ENCODE assay signal across 1 cellular context in genomic region chr2:64653174-64654062, GRCh38.
TF ChIP-seq lines count a peak whose summit lies in the region.

Gene SERTAD2, minus strand, starts transcription at chr2:64653913. Its CDS starts 17,042 bp downstream, at chr2:64636871.

TF ChIP-seq in GM12878, 131 proteins besides CTCF, POLR2A, EP300 and RAD21 (continued from another document and continues in another):
- TF ChIP-seq ZBTB11 (CRISPR knock-in tag; IDR thresholded peaks at IDR 0.05) (no peak), WRNIP1 (IDR thresholded peaks at IDR 0.05; ENCODE audit: borderline replicate concordance, low read depth, low read length) (no peak), CEBPZ (IDR thresholded peaks at IDR 0.05; ENCODE audit: low read depth, low read length) (no peak), ZSCAN29 (IDR thresholded peaks at IDR 0.05) (no peak), PAX5 (IDR thresholded peaks at IDR 0.05; ENCODE audit: borderline replicate concordance, low read depth, low read length) (no peak), MEF2B (IDR thresholded peaks at IDR 0.05; ENCODE audit: partially characterized antibody, poor library complexity, severe bottlenecking) (no peak), E2F4 (IDR thresholded peaks at IDR 0.05; ENCODE audit: low read depth, low read length) (no peak), PRDM15 (CRISPR knock-in tag; IDR thresholded peaks at IDR 0.05) (no peak), IRF5 (IDR thresholded peaks at IDR 0.05; ENCODE audit: borderline replicate concordance) (no peak), ZNF687 (IDR thresholded peaks at IDR 0.05) (peak; percentile 35; the same call in 1 of the 2 replicates), SIX5 (IDR thresholded peaks at IDR 0.05; ENCODE audit: low read depth, low read length, severe bottlenecking) (no peak), BMI1 (IDR thresholded peaks at IDR 0.05; ENCODE audit: borderline replicate concordance) (no peak), HDAC2 (IDR thresholded peaks at IDR 0.05) (no peak), TCF3 (IDR thresholded peaks at IDR 0.05; ENCODE audit: borderline replicate concordance, insufficient read depth, low read depth, low read length) (no peak), SMAD5 (IDR thresholded peaks at IDR 0.05; ENCODE audit: low read depth) (no peak), BCL3 (IDR thresholded peaks at IDR 0.05; ENCODE audit: borderline replicate concordance, insufficient read depth, low read depth, low read length, poor library complexity, severe bottlenecking) (no peak), CREM (IDR thresholded peaks at IDR 0.05; ENCODE audit: low read depth) (0 out of 2 replicates have a peak, but pooled peaks have one; percentile 4), ZBED1 (IDR thresholded peaks at IDR 0.05; ENCODE audit: borderline replicate concordance) (no peak), PKNOX1 (IDR thresholded peaks at IDR 0.05) (peak; percentile 68), FOXK2 (IDR thresholded peaks at IDR 0.05) (no peak), JUND (IDR thresholded peaks at IDR 0.05; ENCODE audit: low read depth, low read length) (no peak), SREBF1 (IDR thresholded peaks at IDR 0.05; ENCODE audit: low read length) (no peak), E2F8 (IDR thresholded peaks at IDR 0.05; ENCODE audit: low read depth, partially characterized antibody) (no peak), NBN (IDR thresholded peaks at IDR 0.05) (no peak), RAD51 (IDR thresholded peaks at IDR 0.05) (no peak), CHD1 (IDR thresholded peaks at IDR 0.05; ENCODE audit: low read depth, low read length) (no peak), HCFC1 (IDR thresholded peaks at IDR 0.05; ENCODE audit: low read length) (no peak), STAT3 (IDR thresholded peaks at IDR 0.05; ENCODE audit: low read depth, low read length) (no peak), RFX5 (IDR thresholded peaks at IDR 0.05; ENCODE audit: low read depth, low read length) (no peak), KLF5 (IDR thresholded peaks at IDR 0.05; ENCODE audit: partially characterized antibody) (no peak), ZNF274 (IDR thresholded peaks at IDR 0.05; ENCODE audit: insufficient read depth, insufficient read length) (no peak)
